Comparison of ENCODE assay signal across 25 cellular contexts in the genomic region with DNA sequence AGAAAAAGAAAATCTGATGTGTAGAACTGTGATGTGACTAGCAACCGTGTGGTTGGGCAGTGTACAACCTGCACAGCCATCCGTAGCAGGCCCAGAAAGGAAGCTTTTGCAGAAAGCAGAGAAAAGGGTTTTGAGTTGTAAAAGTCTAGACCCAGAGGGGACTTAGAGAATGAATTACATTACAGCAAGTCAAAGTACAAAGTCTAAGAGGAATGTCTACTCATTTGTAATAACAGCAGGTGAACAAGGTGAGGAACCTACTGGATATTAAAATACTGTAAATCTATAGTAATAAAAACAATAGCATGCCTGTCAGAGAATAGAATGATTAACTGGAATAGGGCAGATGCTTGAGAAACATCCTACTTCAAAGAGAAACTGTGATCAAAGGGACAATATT. TPM values are rescaled to one million over a fixed set of nuclear protein-coding genes. Genes with fewer than 3 reads are reported as not detected.
"Had no signal": no experiment of that assay in that cellular context is flagged by ENCODE, and none has a peak within 500 bp of the region (broad histone marks: within the 10 kb centered on the region; RNA-seq: fewer than 3 reads in every experiment).

No MANE protein-coding gene starts in this region.

- H3K27me3 Mint-ChIP-seq: activated CD4-positive, alpha-beta T cell treated with anti-CD3 and anti-CD28 coated beads for 36 hours; brain; naive thymus-derived CD8-positive, alpha-beta T cell; stimulated activated naive B cell treated with anti-CD40 and anti-IgM and Interleukin-4, amounts not matched to agents 10 μg/mL and 1 μg/mL and 100 μg/mL, for 72 hours had no signal

- H3K27me3 ChIP-seq: foreskin keratinocyte, transverse colon, uterus had no signal

- H3K27ac ChIP-seq: foreskin keratinocyte, left ventricle myocardium inferior, transverse colon, uterus, WERI-Rb-1 had no signal

- H3K9me3 Mint-ChIP-seq: activated naive CD4-positive, alpha-beta T cell treated with anti-CD3 and anti-CD28 coated beads, Interleukin-2, amount 50 U/mL, for 72 hours; activated T-helper 1 cell treated with anti-CD3 and anti-CD28 coated beads, Interleukin-12 subunit alpha, Interleukin-12 subunit beta, Interleukin-2, Interleukin-4 antibody, amounts not matched to agents 30 ng/mL and 10 ng/mL and 1 ng/mL, durations not matched to agents 14 hours and 24 hours and 36 hours; naive thymus-derived CD8-positive, alpha-beta T cell; stimulated activated naive B cell treated with anti-CD40 and anti-IgM and Interleukin-4, amounts not matched to agents 10 μg/mL and 1 μg/mL and 100 μg/mL, for 72 hours had no signal

- H3K4me1 ChIP-seq: foreskin keratinocyte, left ventricle myocardium inferior, uterus had no signal

- H3K36me3 ChIP-seq: left ventricle myocardium inferior, transverse colon, uterus, WERI-Rb-1 had no signal

- H3K36me3 Mint-ChIP-seq: activated naive CD4-positive, alpha-beta T cell treated with anti-CD3 and anti-CD28 coated beads, Interleukin-2, amount 50 U/mL, for 72 hours had no signal

- DNase-seq: activated CD4-positive, alpha-beta T cell treated with anti-CD3 and anti-CD28 coated beads for 36 hours; activated CD4-positive, alpha-beta T cell treated with anti-CD3 and anti-CD28 coated beads, Interleukin-2, amount 50 U/mL, for 48 hours; aorta; dermis blood vessel endothelial cell; effector CD8-positive, alpha-beta T cell; erythroblast; foreskin keratinocyte; kidney glomerular epithelial cell; left ventricle myocardium inferior; mammary epithelial cell; naive thymus-derived CD8-positive, alpha-beta T cell; nucleus accumbens; posterior cingulate gyrus; stimulated activated CD4-positive, alpha-beta T cell treated with anti-CD3 and anti-CD28 coated beads, Interleukin-15, amount 100 ng/mL, for 24 hours; stimulated activated naive B cell treated with anti-CD40 and anti-IgM and Interleukin-4, amounts not matched to agents 10 μg/mL and 1 μg/mL and 100 μg/mL, for 72 hours; T-helper 1 cell; transverse colon; uterus; WERI-Rb-1 had no signal

- H3K4me1 Mint-ChIP-seq: stimulated activated naive B cell treated with anti-CD40 and anti-IgM and Interleukin-4, amounts not matched to agents 10 μg/mL and 1 μg/mL and 100 μg/mL, for 72 hours had no signal

- H3K4me3 Mint-ChIP-seq: activated CD4-positive, alpha-beta T cell treated with anti-CD3 and anti-CD28 coated beads for 36 hours; activated T-helper 1 cell treated with anti-CD3 and anti-CD28 coated beads, Interleukin-12 subunit alpha, Interleukin-12 subunit beta, Interleukin-2, Interleukin-4 antibody, amounts not matched to agents 30 ng/mL and 10 ng/mL and 1 ng/mL, durations not matched to agents 14 hours and 24 hours and 36 hours; mesothelial cell of epicardium; naive thymus-derived CD8-positive, alpha-beta T cell; stimulated activated naive B cell treated with anti-CD40 and anti-IgM and Interleukin-4, amounts not matched to agents 10 μg/mL and 1 μg/mL and 100 μg/mL, for 72 hours had no signal

- H3K4me3 ChIP-seq: left ventricle myocardium inferior, smooth muscle cell, transverse colon, uterus had no signal

- H3K9me3 ChIP-seq: left ventricle myocardium inferior, transverse colon, uterus had no signal

- H3K27ac Mint-ChIP-seq: activated CD4-positive, alpha-beta T cell treated with anti-CD3 and anti-CD28 coated beads for 36 hours; activated T-helper 1 cell treated with anti-CD3 and anti-CD28 coated beads, Interleukin-12 subunit alpha, Interleukin-12 subunit beta, Interleukin-2, Interleukin-4 antibody, amounts not matched to agents 30 ng/mL and 10 ng/mL and 1 ng/mL, durations not matched to agents 14 hours and 24 hours and 36 hours; mesothelial cell of epicardium; stimulated activated naive B cell treated with anti-CD40 and anti-IgM and Interleukin-4, amounts not matched to agents 10 μg/mL and 1 μg/mL and 100 μg/mL, for 72 hours had no signal

- ATAC-seq: activated CD4-positive, alpha-beta T cell treated with anti-CD3 and anti-CD28 coated beads for 36 hours; activated naive CD4-positive, alpha-beta T cell treated with anti-CD3 and anti-CD28 coated beads, Interleukin-2, amount 50 U/mL, for 72 hours; foreskin keratinocyte; naive thymus-derived CD8-positive, alpha-beta T cell; sciatic nerve; stimulated activated naive B cell treated with anti-CD40 and anti-IgM and Interleukin-4, amounts not matched to agents 10 μg/mL and 1 μg/mL and 100 μg/mL, for 72 hours had no signal

RNA-seq across cellular contexts. Expression of a gene that starts 29.7 kb away (rescaled TPM):
- total RNA-seq: dermis blood vessel endothelial cell, foreskin keratinocyte, mammary epithelial cell, smooth muscle cell had no signal
- polyA plus RNA-seq: foreskin keratinocyte, mammary epithelial cell had no signal

RNA-seq across cellular contexts. Expression of a gene that starts 45.1 kb away (rescaled TPM):
- total RNA-seq: smooth muscle cell had no signal
